8 cellular contexts compared by ENCODE assay signal in genomic region chr2:57497489-57498096, GRCh38.
A peak's percentile ranks its signal among the peaks of the same experiment; 100 is the strongest.
DNase-seq lines count a peak whose midpoint lies in the region; ATAC-seq and TF ChIP-seq lines count a peak whose summit lies in the region.

No MANE protein-coding gene starts in this region.

- intact Hi-C loops in Calu3 (cut with micrococcal nuclease; ENCODE audit: unreplicated experiment): loop anchor here (1.0 to 10.0 kb wide), 4 partner anchors 120 to 1315 kb away; partner anchors contain the start of gene CCDC85A

- no peaks in the 10 kb centered on the region for H3K79me1 ChIP-seq in trophoblast cell (ENCODE audit: low read length)

- BruUV-seq in Calu3 (replicated peaks; lab: Mats Ljungman, UMichigan): no TSS peak

- no peak overlapping the region for H3K18ac ChIP-seq in trophoblast cell (ENCODE audit: low read length)

- no peaks in the 10 kb centered on the region for H3K27me3 ChIP-seq in trophoblast cell (ENCODE audit: insufficient read depth, low read length)

- no peaks in the 10 kb centered on the region for H3K79me2 ChIP-seq in trophoblast cell (ENCODE audit: control insufficient read depth, insufficient read depth, low read length, poor library complexity)

- peak; percentile 64 for DNase-seq in Calu3
- DNase-seq in NCI-H2227 (lab: John Stamatoyannopoulos, UW; ENCODE audit: unreplicated experiment): peak; percentile 47
- peak; percentile 51 for DNase-seq in activated CD4-positive, alpha-beta T cell treated with anti-CD3 and anti-CD28 coated beads for 48 hours
- peak; percentile 17 for DNase-seq in germinal center (ENCODE audit: low spot score)
- peak; percentile 13 to 68 for DNase-seq in trophoblast cell
- DNase-seq in central memory CD4-positive, alpha-beta T cell: no peak

- no peaks in the 10 kb centered on the region for H3K36me3 ChIP-seq in trophoblast cell (ENCODE audit: control insufficient read depth in 1 of 2, insufficient read depth in 2 of 2, low read length in 2 of 2)

- WGBS in trophoblast cell (ENCODE audit: extremely low coverage, insufficient coverage, insufficient read length): no CpG with 5 or more reads among the region's 3 CpGs

- no peak overlapping the region for H3K4ac ChIP-seq in trophoblast cell (ENCODE audit: low read depth, low read length)

- H2AFZ ChIP-seq in trophoblast cell (ENCODE audit: insufficient read depth, low read length, poor library complexity): no peak overlapping the region

- H3K4me1 ChIP-seq in trophoblast cell (ENCODE audit: control insufficient read depth in 1 of 2, insufficient read depth in 2 of 2, low read length in 2 of 2): no peaks in the 10 kb centered on the region

- H4K8ac ChIP-seq in trophoblast cell (ENCODE audit: low read depth, low read length): no peak overlapping the region

- H3K14ac ChIP-seq in trophoblast cell (ENCODE audit: low read length): no peak overlapping the region

- H3K9ac ChIP-seq in trophoblast cell (ENCODE audit: low read length): no peak overlapping the region

- no peaks in the 10 kb centered on the region for H3K9me3 ChIP-seq in trophoblast cell (ENCODE audit: insufficient read depth, low read depth, low read length)

- H4K12ac ChIP-seq in trophoblast cell (ENCODE audit: low read depth, low read length): no peak overlapping the region

- H2AK5ac ChIP-seq in trophoblast cell (ENCODE audit: low read length): no peak overlapping the region

- H3K9me3 Mint-ChIP-seq in Calu3 (ENCODE audit: low read depth, unreplicated experiment): peaks cover 2% of the 10 kb centered on the region

- H3K4me1 Mint-ChIP-seq in Calu3 (ENCODE audit: low read depth, unreplicated experiment): no peaks in the 10 kb centered on the region

- H2BK12ac ChIP-seq in trophoblast cell (ENCODE audit: low read length): no peak overlapping the region

- H3K27me3 Mint-ChIP-seq in Calu3 (ENCODE audit: unreplicated experiment): no peaks in the 10 kb centered on the region

- no peak overlapping the region for H2BK120ac ChIP-seq in trophoblast cell (ENCODE audit: insufficient read depth, low read length, poor library complexity)

- H4K91ac ChIP-seq in trophoblast cell (ENCODE audit: low read depth, low read length): no peak overlapping the region

- H3K36me3 Mint-ChIP-seq in Calu3 (ENCODE audit: insufficient read depth, unreplicated experiment): no peaks in the 10 kb centered on the region

- ATAC-seq in GM19043 (IDR thresholded peaks at IDR 0.05; ENCODE audit: low read depth, unreplicated experiment): peak; percentile 78
- ATAC-seq in HG03342 (IDR thresholded peaks at IDR 0.05; ENCODE audit: unreplicated experiment): peak; percentile 96

- no peak overlapping the region for H3K4me3 Mint-ChIP-seq in Calu3 (ENCODE audit: low read depth, unreplicated experiment)

- H3K4me2 ChIP-seq in trophoblast cell (ENCODE audit: low read length): no peak overlapping the region

- no peak overlapping the region for H3K23ac ChIP-seq in trophoblast cell (ENCODE audit: low read length)

- CTCF ChIA-PET in Calu3 (lab: Charles Lee): interaction anchor here (0.6 to 1.2 kb wide), 6 partner anchors 204 to 1367 kb away, joined by 3 to 8 read pairs (median 3); partner anchors contain the start of gene CCDC85A

- no peak overlapping the region for H3K27ac Mint-ChIP-seq in Calu3 (ENCODE audit: unreplicated experiment)

- no peak overlapping the region for H3K4me3 ChIP-seq in trophoblast cell (ENCODE audit: low read depth, low read length)

- peak; percentile 59 for TF ChIP-seq CTCF in Calu3 (IDR thresholded peaks at IDR 0.05; ENCODE audit: unreplicated experiment)

- H3K27ac ChIP-seq in trophoblast cell (ENCODE audit: low read depth, low read length): no peak overlapping the region

- H2BK5ac ChIP-seq in trophoblast cell (ENCODE audit: low read depth, low read length, poor library complexity): no peak overlapping the region
